In the genomic region with DNA sequence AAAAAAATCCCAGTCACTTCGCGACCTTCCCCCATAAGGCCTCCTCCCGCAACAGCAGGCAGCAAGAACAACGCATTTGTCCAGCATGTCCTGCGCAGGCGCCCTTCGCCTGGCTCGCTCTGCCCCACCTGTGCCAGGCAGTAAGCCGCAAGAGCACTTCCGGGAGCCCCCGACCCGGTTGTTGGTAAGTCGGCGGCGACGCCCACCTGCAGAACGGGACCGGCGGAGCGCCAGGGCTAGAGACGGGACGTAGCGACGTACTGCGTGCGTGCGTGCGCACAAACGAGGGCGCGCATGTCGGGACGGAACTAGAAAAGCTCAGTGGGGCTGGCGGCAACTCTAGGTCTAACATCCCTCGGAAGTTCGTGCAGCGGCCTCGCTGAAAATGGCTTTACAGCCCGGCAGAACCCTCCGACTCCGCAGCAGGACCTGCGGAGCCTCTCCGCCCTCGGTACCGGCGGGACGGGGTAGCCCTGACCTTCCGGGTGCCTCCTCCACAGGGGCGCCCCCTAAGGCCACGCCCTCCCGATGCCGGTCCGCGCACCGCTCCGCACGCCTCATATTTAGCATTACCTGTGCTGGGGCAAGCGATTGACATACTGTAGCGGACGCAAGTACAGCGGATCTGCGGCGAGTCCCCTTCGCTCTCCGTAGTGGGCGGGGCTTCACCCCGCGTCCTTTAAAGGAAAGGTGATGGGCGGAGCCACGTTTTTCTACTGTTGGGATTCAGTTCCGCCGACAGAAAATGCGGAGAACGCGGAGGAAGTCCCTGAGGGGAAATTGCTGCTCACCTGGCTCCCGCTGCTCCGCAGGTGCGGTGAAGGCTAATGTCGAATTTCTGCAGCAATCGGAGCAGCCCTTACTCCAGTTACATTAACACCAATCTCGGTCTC, we compare ENCODE assay signal across 8 cellular contexts. TPM values are rescaled to one million over a fixed set of nuclear protein-coding genes. Genes with fewer than 3 reads are reported as not detected.
DNase-seq lines count a peak whose midpoint lies in the region; FAIRE-seq and TF ChIP-seq lines count a peak whose summit lies in the region.

A gene with protein sequence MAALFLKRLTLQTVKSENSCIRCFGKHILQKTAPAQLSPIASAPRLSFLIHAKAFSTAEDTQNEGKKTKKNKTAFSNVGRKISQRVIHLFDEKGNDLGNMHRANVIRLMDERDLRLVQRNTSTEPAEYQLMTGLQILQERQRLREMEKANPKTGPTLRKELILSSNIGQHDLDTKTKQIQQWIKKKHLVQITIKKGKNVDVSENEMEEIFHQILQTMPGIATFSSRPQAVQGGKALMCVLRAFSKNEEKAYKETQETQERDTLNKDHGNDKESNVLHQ (minus strand): TSS at position 629 of the 893 bp plus-strand sequence. CDS start 10,116 bp downstream, outside the sequence.

- no peaks in the 10 kb centered on the region for H3K36me3 ChIP-seq in neutrophil

- H3K4me1 Mint-ChIP-seq in activated naive CD4-positive, alpha-beta T cell treated with anti-CD3 and anti-CD28 coated beads for 36 hours (ENCODE audit: low read depth): peaks cover 55% of the 10 kb centered on the region

- H3K27me3 ChIP-seq in neutrophil: no peaks in the 10 kb centered on the region

- CTCF ChIA-PET in HEK293T (lab: Yijun Ruan, JAX): interaction anchor here (0.7 to 1.0 kb wide), 3 partner anchors 24 to 88 kb away, joined by 3 read pairs; no protein-coding TSS in a partner anchor
- CTCF ChIA-PET in activated naive CD4-positive, alpha-beta T cell treated with anti-CD3 and anti-CD28 coated beads for 36 hours (lab: Charles Lee): interaction anchor here (0.9 to 1.3 kb wide), 2 partner anchors 12 to 25 kb away, joined by 4 to 5 read pairs; a partner anchor contains a TSS

- DNase-seq in GM03348 (ENCODE audit: low spot score) (peak; percentile 93), HEK293T (ENCODE audit: extremely low spot score) (peak; percentile 86), MV-4-11 (lab: John Stamatoyannopoulos, UW) (peak; percentile 86), SK-MEL-5 (ENCODE audit: low read depth, low spot score) (peak; percentile 94), frontal cortex (ENCODE audit: low spot score in 2 of 2) (peak; percentile 88), substantia nigra (lab: John Stamatoyannopoulos, UW) (peak; percentile 57 to 96 (median 85))
- DNase-seq in activated naive CD4-positive, alpha-beta T cell treated with anti-CD3 and anti-CD28 coated beads for 36 hours: peak; percentile 97

- no peak for FAIRE-seq in frontal cortex (lab: Jason Lieb, UNC)

- peak within 1 kb of the TSS; percentile 94 for H3K4me3 Mint-ChIP-seq in activated naive CD4-positive, alpha-beta T cell treated with anti-CD3 and anti-CD28 coated beads for 36 hours

- intact Hi-C loops in activated naive CD4-positive, alpha-beta T cell treated with anti-CD3 and anti-CD28 coated beads for 36 hours (cut with micrococcal nuclease): loop anchor here (1.0 to 5.0 kb wide), 6 partner anchors 24 to 688 kb away; a partner anchor contains a TSS

- peak; percentile 35 for TF ChIP-seq CTCF in neutrophil (IDR thresholded peaks at IDR 0.05)

- peak within 1 kb of the TSS; percentile 95 to 99 for H3K4me3 ChIP-seq in neutrophil (ENCODE audit: low read depth in 1 of 2, low read length in 1 of 2)

- no peaks in the 10 kb centered on the region for H3K9me3 Mint-ChIP-seq in activated naive CD4-positive, alpha-beta T cell treated with anti-CD3 and anti-CD28 coated beads for 36 hours

- peak within 1 kb of the TSS; percentile 97 for H3K27ac ChIP-seq in neutrophil
- peak within 1 kb of the TSS; percentile 97 for H3K27ac ChIP-seq in substantia nigra (ENCODE audit: low read depth, low read length, poor library complexity, severe bottlenecking)

- peak within 1 kb of the TSS; percentile 99 for H3K27ac Mint-ChIP-seq in activated naive CD4-positive, alpha-beta T cell treated with anti-CD3 and anti-CD28 coated beads for 36 hours

- POLR2A ChIA-PET in HEK293T (lab: Yijun Ruan, JAX): interaction anchor here (0.7 to 1.3 kb wide), 8 partner anchors 14 to 376 kb away, joined by 3 to 15 read pairs (median 3); no protein-coding TSS in a partner anchor

- H3K4me1 ChIP-seq in neutrophil (ENCODE audit: control insufficient read depth in 1 of 2, insufficient read depth in 1 of 2, low read depth in 1 of 2, low read length in 1 of 2): peaks cover 49 to 50% of the 10 kb centered on the region in 2 experiments

- H3K27me3 Mint-ChIP-seq in activated naive CD4-positive, alpha-beta T cell treated with anti-CD3 and anti-CD28 coated beads for 36 hours (ENCODE audit: low read depth): no peaks in the 10 kb centered on the region

- peaks cover 12% of the 10 kb centered on the region for H3K36me3 Mint-ChIP-seq in activated naive CD4-positive, alpha-beta T cell treated with anti-CD3 and anti-CD28 coated beads for 36 hours (ENCODE audit: low read depth)

- H3K9me3 ChIP-seq in neutrophil: no peaks in the 10 kb centered on the region

- in situ Hi-C loops in SK-MEL-5 (cut with HindIII; ENCODE audit: low pct_unique_long_range_greater_than_20kb, low sequenced_read_pairs): no loop called here

TF ChIP-seq in HEK293T, 16 proteins besides CTCF, POLR2A, EP300 and RAD21:
- TF ChIP-seq SUZ12 (IDR thresholded peaks at IDR 0.05) (no peak), FOXA1 (IDR thresholded peaks at IDR 0.05) (no peak), ELF4 (IDR thresholded peaks at IDR 0.05) (peak; percentile 86), SP1 (IDR thresholded peaks at IDR 0.05) (0 out of 2 replicates have a peak, but pooled peaks have one; percentile 49), L3MBTL2 (conservative IDR thresholded peaks at IDR 0.05) (0 out of 2 replicates have a peak, but pooled peaks have one; percentile 34), CTBP1 (IDR thresholded peaks at IDR 0.05; ENCODE audit: borderline replicate concordance) (peak; percentile 37; the same call in 1 of the 2 replicates), ZNF384 (IDR thresholded peaks at IDR 0.05) (no peak)
- TF ChIP-seq, protein P1, sequence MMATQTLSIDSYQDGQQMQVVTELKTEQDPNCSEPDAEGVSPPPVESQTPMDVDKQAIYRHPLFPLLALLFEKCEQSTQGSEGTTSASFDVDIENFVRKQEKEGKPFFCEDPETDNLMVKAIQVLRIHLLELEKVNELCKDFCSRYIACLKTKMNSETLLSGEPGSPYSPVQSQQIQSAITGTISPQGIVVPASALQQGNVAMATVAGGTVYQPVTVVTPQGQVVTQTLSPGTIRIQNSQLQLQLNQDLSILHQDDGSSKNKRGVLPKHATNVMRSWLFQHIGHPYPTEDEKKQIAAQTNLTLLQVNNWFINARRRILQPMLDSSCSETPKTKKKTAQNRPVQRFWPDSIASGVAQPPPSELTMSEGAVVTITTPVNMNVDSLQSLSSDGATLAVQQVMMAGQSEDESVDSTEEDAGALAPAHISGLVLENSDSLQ (IDR thresholded peaks at IDR 0.05): peak; percentile 61

RNA-seq across cellular contexts. Expression of the gene that starts here (rescaled TPM):
- total RNA-seq in SK-MEL-5 (2014; rRNA removed; shearing (Covaris generic)): 66.0 and 70.2 TPM in 2 replicates
- 29.5 and 33.8 TPM in 2 replicates for polyA plus RNA-seq in SK-MEL-5 (2015; cell fraction: cytosol; rRNA removed)
- 34.2 and 59.7 TPM in 2 replicates for polyA plus RNA-seq in SK-MEL-5 (2015; cell fraction: nucleus; rRNA removed)
- 10 to 100 TPM; 34.0 to 42.1 TPM for total RNA-seq in activated naive CD4-positive, alpha-beta T cell treated with anti-CD3 and anti-CD28 coated beads for 36 hours
- 40.4 TPM for total RNA-seq in frontal cortex

Comparison
In these comparisons a context has a peak if more than half of its experiments do, and no peak if none do; other contexts are left out.
1. Peak in every context shown above with its lines: DNase-seq, H3K4me3 ChIP-seq and H3K27ac ChIP-seq.